Comparison of ENCODE assay signal across 1 cellular context in the genomic region with DNA sequence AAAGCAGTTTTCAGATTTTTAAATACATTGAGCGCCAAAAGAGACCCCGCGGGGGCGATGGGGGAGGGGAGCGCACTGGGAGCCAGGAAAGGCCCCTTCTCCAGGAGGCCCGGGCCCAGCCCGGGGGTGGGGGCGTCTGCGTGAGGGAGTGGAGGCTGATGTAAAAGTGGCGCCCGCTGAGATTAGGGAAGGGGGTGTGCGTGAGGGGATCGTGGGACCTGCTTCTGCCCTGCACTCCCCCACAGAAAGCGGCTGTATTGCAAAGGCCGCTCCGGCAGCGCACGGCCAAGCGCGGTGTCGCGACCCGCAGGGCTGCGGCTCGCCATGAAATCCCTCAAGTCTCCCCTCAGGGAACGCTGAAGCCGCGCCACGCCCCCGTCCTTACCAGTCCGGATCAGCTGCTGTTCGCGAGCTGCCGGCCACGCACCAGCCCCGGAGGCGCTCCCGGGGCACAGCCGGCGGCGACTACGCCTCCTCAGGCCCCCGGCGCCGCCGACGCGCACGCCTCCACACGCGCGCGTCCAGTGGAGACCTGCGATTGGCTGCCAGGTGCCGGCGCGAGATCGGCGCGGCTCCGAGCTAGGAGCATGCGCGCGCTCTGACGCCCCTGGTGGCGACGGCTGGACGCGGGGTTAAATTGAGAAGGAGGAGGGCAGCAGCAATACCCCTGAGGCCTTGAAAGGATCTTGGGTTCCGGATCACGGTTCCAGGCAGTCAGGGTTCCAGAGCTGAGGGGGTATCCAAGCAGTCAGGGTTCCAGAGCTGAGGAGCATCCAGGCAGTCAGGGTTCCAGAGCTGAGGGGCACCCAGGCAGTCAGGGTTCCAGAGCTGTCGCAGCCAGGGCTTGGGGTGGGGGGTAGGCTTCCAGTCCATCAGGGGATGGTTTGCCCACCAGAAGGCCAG.
TF ChIP-seq lines count a peak whose summit lies in the region.

Gene ZNF280B, minus strand, starts transcription at position 469 of the 903 bp plus-strand sequence. CDS start 19,344 bp downstream, outside the sequence.

TF ChIP-seq in K562, 482 proteins besides CTCF, POLR2A, EP300 and RAD21 (continued from another document):
- TF ChIP-seq, protein P1, sequence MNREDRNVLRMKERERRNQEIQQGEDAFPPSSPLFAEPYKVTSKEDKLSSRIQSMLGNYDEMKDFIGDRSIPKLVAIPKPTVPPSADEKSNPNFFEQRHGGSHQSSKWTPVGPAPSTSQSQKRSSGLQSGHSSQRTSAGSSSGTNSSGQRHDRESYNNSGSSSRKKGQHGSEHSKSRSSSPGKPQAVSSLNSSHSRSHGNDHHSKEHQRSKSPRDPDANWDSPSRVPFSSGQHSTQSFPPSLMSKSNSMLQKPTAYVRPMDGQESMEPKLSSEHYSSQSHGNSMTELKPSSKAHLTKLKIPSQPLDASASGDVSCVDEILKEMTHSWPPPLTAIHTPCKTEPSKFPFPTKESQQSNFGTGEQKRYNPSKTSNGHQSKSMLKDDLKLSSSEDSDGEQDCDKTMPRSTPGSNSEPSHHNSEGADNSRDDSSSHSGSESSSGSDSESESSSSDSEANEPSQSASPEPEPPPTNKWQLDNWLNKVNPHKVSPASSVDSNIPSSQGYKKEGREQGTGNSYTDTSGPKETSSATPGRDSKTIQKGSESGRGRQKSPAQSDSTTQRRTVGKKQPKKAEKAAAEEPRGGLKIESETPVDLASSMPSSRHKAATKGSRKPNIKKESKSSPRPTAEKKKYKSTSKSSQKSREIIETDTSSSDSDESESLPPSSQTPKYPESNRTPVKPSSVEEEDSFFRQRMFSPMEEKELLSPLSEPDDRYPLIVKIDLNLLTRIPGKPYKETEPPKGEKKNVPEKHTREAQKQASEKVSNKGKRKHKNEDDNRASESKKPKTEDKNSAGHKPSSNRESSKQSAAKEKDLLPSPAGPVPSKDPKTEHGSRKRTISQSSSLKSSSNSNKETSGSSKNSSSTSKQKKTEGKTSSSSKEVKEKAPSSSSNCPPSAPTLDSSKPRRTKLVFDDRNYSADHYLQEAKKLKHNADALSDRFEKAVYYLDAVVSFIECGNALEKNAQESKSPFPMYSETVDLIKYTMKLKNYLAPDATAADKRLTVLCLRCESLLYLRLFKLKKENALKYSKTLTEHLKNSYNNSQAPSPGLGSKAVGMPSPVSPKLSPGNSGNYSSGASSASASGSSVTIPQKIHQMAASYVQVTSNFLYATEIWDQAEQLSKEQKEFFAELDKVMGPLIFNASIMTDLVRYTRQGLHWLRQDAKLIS (CRISPR knock-in tag; IDR thresholded peaks at IDR 0.05) = peak; percentile 95
- TF ChIP-seq KAT7 (CRISPR knock-in tag; IDR thresholded peaks at IDR 0.05; ENCODE audit: borderline replicate concordance) (peak; percentile 96; the same call in 1 of the 2 replicates), ZNF224 (CRISPR knock-in tag; IDR thresholded peaks at IDR 0.05) (peak; percentile 91), CREB1 (IDR thresholded peaks at IDR 0.05) (no peak), CREB1 (CRISPR knock-in tag; IDR thresholded peaks at IDR 0.05) (peak; percentile 94), ILF3 (IDR thresholded peaks at IDR 0.05; ENCODE audit: borderline replicate concordance) (no peak), KAT2B (IDR thresholded peaks at IDR 0.05; ENCODE audit: low read depth, low read length) (no peak), ZNF143 (CRISPR knock-in tag; IDR thresholded peaks at IDR 0.05) (peak; percentile 65)
- TF ChIP-seq, protein P2, sequence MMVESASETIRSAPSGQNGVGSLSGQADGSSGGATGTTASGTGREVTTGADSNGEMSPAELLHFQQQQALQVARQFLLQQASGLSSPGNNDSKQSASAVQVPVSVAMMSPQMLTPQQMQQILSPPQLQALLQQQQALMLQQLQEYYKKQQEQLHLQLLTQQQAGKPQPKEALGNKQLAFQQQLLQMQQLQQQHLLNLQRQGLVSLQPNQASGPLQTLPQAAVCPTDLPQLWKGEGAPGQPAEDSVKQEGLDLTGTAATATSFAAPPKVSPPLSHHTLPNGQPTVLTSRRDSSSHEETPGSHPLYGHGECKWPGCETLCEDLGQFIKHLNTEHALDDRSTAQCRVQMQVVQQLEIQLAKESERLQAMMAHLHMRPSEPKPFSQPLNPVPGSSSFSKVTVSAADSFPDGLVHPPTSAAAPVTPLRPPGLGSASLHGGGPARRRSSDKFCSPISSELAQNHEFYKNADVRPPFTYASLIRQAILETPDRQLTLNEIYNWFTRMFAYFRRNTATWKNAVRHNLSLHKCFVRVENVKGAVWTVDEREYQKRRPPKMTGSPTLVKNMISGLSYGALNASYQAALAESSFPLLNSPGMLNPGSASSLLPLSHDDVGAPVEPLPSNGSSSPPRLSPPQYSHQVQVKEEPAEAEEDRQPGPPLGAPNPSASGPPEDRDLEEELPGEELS (CRISPR knock-in tag; IDR thresholded peaks at IDR 0.05; ENCODE audit: borderline replicate concordance) = peak; percentile 98
- TF ChIP-seq, protein P3, sequence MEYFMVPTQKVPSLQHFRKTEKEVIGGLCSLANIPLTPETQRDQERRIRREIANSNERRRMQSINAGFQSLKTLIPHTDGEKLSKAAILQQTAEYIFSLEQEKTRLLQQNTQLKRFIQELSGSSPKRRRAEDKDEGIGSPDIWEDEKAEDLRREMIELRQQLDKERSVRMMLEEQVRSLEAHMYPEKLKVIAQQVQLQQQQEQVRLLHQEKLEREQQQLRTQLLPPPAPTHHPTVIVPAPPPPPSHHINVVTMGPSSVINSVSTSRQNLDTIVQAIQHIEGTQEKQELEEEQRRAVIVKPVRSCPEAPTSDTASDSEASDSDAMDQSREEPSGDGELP (CRISPR knock-in tag; IDR thresholded peaks at IDR 0.05; ENCODE audit: borderline replicate concordance) = peak; percentile 98
TF ChIP-seq in K562: peak in this region for 38.
